In genomic region chr16:11379420-11379819, GRCh38 we compare ENCODE assay signal across 9 cellular contexts. TPM values are rescaled to one million over a fixed set of nuclear protein-coding genes. Genes with fewer than 3 reads are reported as not detected.
A peak's percentile ranks its signal among the peaks of the same experiment; 100 is the strongest.
DNase-seq lines count a peak whose midpoint lies in the region; ATAC-seq and TF ChIP-seq lines count a peak whose summit lies in the region.
"Had no signal": no experiment of that assay in that cellular context is flagged by ENCODE, and none has a peak within 500 bp of the region (broad histone marks: within the 10 kb centered on the region; RNA-seq: fewer than 3 reads in every experiment).

No MANE protein-coding gene starts in this region.

- TF ChIP-seq POLR2A in body of pancreas (IDR thresholded peaks at IDR 0.05): no peak

- intact Hi-C loops in body of pancreas (cut with DNase I): no loop called here

- WGBS in body of pancreas, 2 donors: 33 to 48% methylated on average over 7 of the region's 7 CpGs

- DNase-seq in AG08395 (ENCODE audit: low spot score): peak; percentile 32
- peak in 3 of 4 donors; percentile 53 to 61 (median 60) for DNase-seq in body of pancreas
- no peak for DNase-seq in dedifferentiated amniotic fluid mesenchymal stem cell (ENCODE audit: extremely low spot score)
- no peak for DNase-seq in epidermal melanocyte (ENCODE audit: insufficient read length, low spot score)
- DNase-seq in HAP-1 (ENCODE audit: low spot score in 2 of 2): no peak
- DNase-seq: SW 1271 had no signal

- in situ Hi-C loops in HAP-1 (cut with MboI; ENCODE audit: low sequenced_read_pairs): loop anchor here (25.0 kb wide), 1 partner anchor 683 kb away; no protein-coding TSS in a partner anchor

- TF ChIP-seq CTCF in body of pancreas (IDR thresholded peaks at IDR 0.05): no peak

- H3K9me3 ChIP-seq in body of pancreas (no peaks in the 10 kb centered on the region), HAP-1 (no peaks in the 10 kb centered on the region)

- H3K4me3 ChIP-seq in body of pancreas: no peak overlapping the region
- H3K4me3 ChIP-seq in HAP-1: no peak overlapping the region

- no peaks in the 10 kb centered on the region for H3K36me3 ChIP-seq in body of pancreas (replicated peaks in 1 of 2; ENCODE audit: insufficient read depth in 1 of 2, low read depth in 2 of 2)
- H3K36me3 ChIP-seq in HAP-1 (replicated peaks): no peaks in the 10 kb centered on the region

- H3K27ac ChIP-seq in body of pancreas: peak overlapping the region in 3 of 4 donors; percentile 15 to 63 (median 44)

- ATAC-seq in GM18861 (IDR thresholded peaks at IDR 0.05; ENCODE audit: unreplicated experiment): peak; percentile 81
- peak; percentile 67 for ATAC-seq in HG03442 (IDR thresholded peaks at IDR 0.05; ENCODE audit: unreplicated experiment)
- ATAC-seq in body of pancreas: peak; percentile 89
- no peak for ATAC-seq in HG03521 (IDR thresholded peaks at IDR 0.05; ENCODE audit: unreplicated experiment)

- no peaks in the 10 kb centered on the region for H3K4me1 ChIP-seq in body of pancreas
- H3K4me1 ChIP-seq in HAP-1: no peaks in the 10 kb centered on the region

- H3K27me3 ChIP-seq in body of pancreas: no peaks in the 10 kb centered on the region
- H3K27me3 ChIP-seq in HAP-1 (ENCODE audit: low read depth): no peaks in the 10 kb centered on the region

RNA-seq across cellular contexts. Expression of gene RMI2, which starts 34.2 kb away (rescaled TPM):
- 1 to 10 TPM; 1.3 to 3.0 TPM for total RNA-seq in body of pancreas

Comparison
In these comparisons a context has a peak if more than half of its experiments do, and no peak if none do; other contexts are left out.
1. DNase-seq: peak in AG08395 (single experiment) and body of pancreas (3 of 4); none in dedifferentiated amniotic fluid mesenchymal stem cell (single experiment), epidermal melanocyte (single experiment) and HAP-1 (0 of 2).